In genomic region chr13:102596147-102597028, GRCh38 we compare ENCODE assay signal across 1 cellular context.
TF ChIP-seq lines count a peak whose summit lies in the region.

TSS of gene TPP2 (plus strand) at chr13:102596986. CDS start at chr13:102597039, 53 bp downstream.

TF ChIP-seq in HCT116, 20 proteins besides CTCF, POLR2A, EP300 and RAD21 (continued from another document):
- TF ChIP-seq ZBTB33 (IDR thresholded peaks at IDR 0.05; ENCODE audit: extremely low read depth, insufficient replicate concordance, low read length) (peak; percentile 39), FOSL1 (IDR thresholded peaks at IDR 0.05; ENCODE audit: low read depth) (no peak), SIN3A (IDR thresholded peaks at IDR 0.05; ENCODE audit: low read depth) (peak; percentile 43; the same call in 1 of the 2 replicates), ZFX (IDR thresholded peaks at IDR 0.05) (peak; percentile 82)
